ENCODE assay signal across 36 cellular contexts in genomic region chr6:154651656-154652055, GRCh38.
"Had no signal": no experiment of that assay in that cellular context is flagged by ENCODE, and none has a peak within 500 bp of the region (broad histone marks: within the 10 kb centered on the region; RNA-seq: fewer than 3 reads in every experiment).

No MANE protein-coding gene starts in this region.

- H3K27ac ChIP-seq: brain microvascular endothelial cell, cardiac muscle cell, esophagus muscularis mucosa, gastroesophageal sphincter, heart right ventricle, hepatocyte, WERI-Rb-1 had no signal

- H3K9me3 Mint-ChIP-seq: activated CD4-positive, alpha-beta memory T cell treated with anti-CD3 and anti-CD28 coated beads for 36 hours; activated T-cell treated with anti-CD3 and anti-CD28 coated beads, Interleukin-2, amount 50 U/mL, for 24 hours; activated T-helper 17 cell treated with anti-CD3 and anti-CD28 coated beads, Interleukin-2, amount 50 U/mL, for 72 hours; effector memory CD8-positive, alpha-beta T cell; T-helper 2 cell treated with Interferon-gamma antibody and Interleukin-4, amounts not matched to agents 5 μg/mL and 100 μg/mL, for 36 hours had no signal

- H3K36me3 ChIP-seq: brain microvascular endothelial cell, cardiac muscle cell, esophagus muscularis mucosa, gastroesophageal sphincter, heart right ventricle, WERI-Rb-1 had no signal

- ATAC-seq: activated CD4-positive, alpha-beta T cell treated with anti-CD3 and anti-CD28 coated beads for 36 hours; activated CD8-positive, alpha-beta memory T cell treated with anti-CD3 and anti-CD28 coated beads, Interleukin-2, amount 10 ng/mL, durations not matched to agents 7 days and 5 days; activated CD8-positive, alpha-beta T cell treated with anti-CD3 and anti-CD28 coated beads, Interleukin-2, amount 10 ng/mL, durations not matched to agents 7 days and 5 days; activated T-helper 17 cell treated with anti-CD3 and anti-CD28 coated beads, Interleukin-2, amount 50 U/mL, for 72 hours; effector memory CD8-positive, alpha-beta T cell; gastroesophageal sphincter; heart right ventricle; T-helper 17 cell had no signal

- H3K4me1 Mint-ChIP-seq: activated CD4-positive, alpha-beta T cell treated with anti-CD3 and anti-CD28 coated beads for 36 hours; activated CD4-positive, alpha-beta T cell treated with anti-CD3 and anti-CD28 coated beads, Interleukin-2, amount 10 ng/mL, durations not matched to agents 24 days and 14 days; activated CD8-positive, alpha-beta memory T cell treated with anti-CD3 and anti-CD28 coated beads, Interleukin-2, amount 10 ng/mL, durations not matched to agents 7 days and 5 days; activated T-helper 17 cell treated with anti-CD3 and anti-CD28 coated beads, Interleukin-2, amount 50 U/mL, for 72 hours; T-helper 17 cell had no signal

- H3K27me3 ChIP-seq: brain microvascular endothelial cell, cardiac muscle cell, esophagus muscularis mucosa, gastroesophageal sphincter, heart right ventricle, hepatocyte had no signal

- H3K4me3 Mint-ChIP-seq: activated CD4-positive, alpha-beta memory T cell treated with anti-CD3 and anti-CD28 coated beads for 36 hours; activated CD4-positive, alpha-beta T cell treated with anti-CD3 and anti-CD28 coated beads for 36 hours; activated CD4-positive, alpha-beta T cell treated with anti-CD3 and anti-CD28 coated beads, Interleukin-2, amount 10 ng/mL, durations not matched to agents 24 days and 14 days; activated CD8-positive, alpha-beta memory T cell treated with anti-CD3 and anti-CD28 coated beads, Interleukin-2, amount 10 ng/mL, durations not matched to agents 7 days and 5 days; activated CD8-positive, alpha-beta T cell treated with anti-CD3 and anti-CD28 coated beads, Interleukin-2, amount 10 ng/mL, durations not matched to agents 7 days and 5 days; activated naive CD8-positive, alpha-beta T cell; activated T-cell treated with anti-CD3 and anti-CD28 coated beads, Interleukin-2, amount 50 U/mL, for 24 hours; activated T-helper 17 cell treated with anti-CD3 and anti-CD28 coated beads, Interleukin-2, amount 50 U/mL, for 72 hours; effector memory CD8-positive, alpha-beta T cell; T-helper 17 cell; T-helper 2 cell treated with Interferon-gamma antibody and Interleukin-4, amounts not matched to agents 5 μg/mL and 100 μg/mL, for 36 hours had no signal

- H3K9me3 ChIP-seq: esophagus muscularis mucosa, gastroesophageal sphincter, heart right ventricle had no signal

- H3K27ac Mint-ChIP-seq: activated CD4-positive, alpha-beta memory T cell treated with anti-CD3 and anti-CD28 coated beads for 36 hours; activated CD4-positive, alpha-beta T cell treated with anti-CD3 and anti-CD28 coated beads for 36 hours; activated CD4-positive, alpha-beta T cell treated with anti-CD3 and anti-CD28 coated beads, Interleukin-2, amount 10 ng/mL, durations not matched to agents 24 days and 14 days; activated CD8-positive, alpha-beta memory T cell treated with anti-CD3 and anti-CD28 coated beads, Interleukin-2, amount 10 ng/mL, durations not matched to agents 7 days and 5 days; activated CD8-positive, alpha-beta T cell treated with anti-CD3 and anti-CD28 coated beads, Interleukin-2, amount 10 ng/mL, durations not matched to agents 7 days and 5 days; activated naive CD8-positive, alpha-beta T cell; activated T-cell treated with anti-CD3 and anti-CD28 coated beads, Interleukin-2, amount 50 U/mL, for 24 hours; activated T-helper 17 cell treated with anti-CD3 and anti-CD28 coated beads, Interleukin-2, amount 50 U/mL, for 72 hours; effector memory CD8-positive, alpha-beta T cell; T-helper 17 cell; T-helper 2 cell treated with Interferon-gamma antibody and Interleukin-4, amounts not matched to agents 5 μg/mL and 100 μg/mL, for 36 hours had no signal

- DNase-seq: activated CD4-positive, alpha-beta memory T cell treated with anti-CD3 and anti-CD28 coated beads for 36 hours; activated CD4-positive, alpha-beta T cell treated with anti-CD3 and anti-CD28 coated beads for 36 hours; activated CD4-positive, alpha-beta T cell treated with anti-CD3 and anti-CD28 coated beads, Interleukin-2, amount 10 ng/mL, durations not matched to agents 24 days and 14 days; activated CD4-positive, CD25-positive, alpha-beta regulatory T cell; activated CD4-positive, CD25-positive, alpha-beta regulatory T cell treated with anti-CD3 and anti-CD28 coated beads, Interleukin-2, amount 50 U/mL, for 72 hours; activated CD8-positive, alpha-beta memory T cell treated with anti-CD3 and anti-CD28 coated beads, Interleukin-2, amount 10 ng/mL, durations not matched to agents 7 days and 5 days; activated CD8-positive, alpha-beta memory T cell treated with anti-CD3 and anti-CD28 coated beads, Interleukin-2, amount 50 U/mL, for 4 hours; activated CD8-positive, alpha-beta T cell treated with anti-CD3 and anti-CD28 coated beads, Interleukin-2, amount 10 ng/mL, durations not matched to agents 7 days and 5 days; activated effector memory CD4-positive, alpha-beta T cell treated with Interleukin-2 at 50 U/mL for 16 hours; activated gamma-delta T cell treated with Interleukin-2 at 50 U/mL for 16 hours; activated naive CD4-positive, alpha-beta T cell treated with anti-CD3 and anti-CD28 coated beads, Interleukin-2, amount 50 U/mL, for 16 hours; activated naive CD4-positive, alpha-beta T cell treated with Interleukin-2 at 50 U/mL for 16 hours; activated T-cell treated with anti-CD3 and anti-CD28 coated beads, Interleukin-2, amount 50 U/mL, for 24 hours; amniotic stem cell; anterior cingulate cortex; brain microvascular endothelial cell; central memory CD4-positive, alpha-beta T cell; cerebellar nuclear complex; cortex of kidney; dermis blood vessel endothelial cell; effector CD4-positive, alpha-beta T cell; effector memory CD8-positive, alpha-beta T cell; erythroblast; foreskin melanocyte; heart right ventricle; T-helper 1 cell; T-helper 17 cell; T1000; WERI-Rb-1 had no signal

- H3K27me3 Mint-ChIP-seq: activated CD4-positive, alpha-beta memory T cell treated with anti-CD3 and anti-CD28 coated beads for 36 hours; activated CD4-positive, alpha-beta T cell treated with anti-CD3 and anti-CD28 coated beads for 36 hours; activated naive CD8-positive, alpha-beta T cell; activated T-helper 17 cell treated with anti-CD3 and anti-CD28 coated beads, Interleukin-2, amount 50 U/mL, for 72 hours; T-helper 17 cell had no signal

- H3K36me3 Mint-ChIP-seq: activated CD4-positive, alpha-beta memory T cell treated with anti-CD3 and anti-CD28 coated beads for 36 hours; activated CD8-positive, alpha-beta memory T cell treated with anti-CD3 and anti-CD28 coated beads, Interleukin-2, amount 10 ng/mL, durations not matched to agents 7 days and 5 days; activated naive CD8-positive, alpha-beta T cell had no signal

- H3K4me3 ChIP-seq: cardiac muscle cell, esophagus muscularis mucosa, gastroesophageal sphincter, heart right ventricle, hepatocyte had no signal
